In genomic region chr19:56066152-56067023, GRCh38 we compare ENCODE assay signal across 8 cellular contexts. TPM values are rescaled to one million over a fixed set of nuclear protein-coding genes. Genes with fewer than 3 reads are reported as not detected.
DNase-seq lines count a peak whose midpoint lies in the region; ATAC-seq, FAIRE-seq and TF ChIP-seq lines count a peak whose summit lies in the region.

No MANE protein-coding gene starts in this region.

- H3K4me3 Mint-ChIP-seq in activated CD8-positive, alpha-beta T cell treated with anti-CD3 and anti-CD28 coated beads for 36 hours, result peak overlapping the region; percentile 54

- no peaks in the 10 kb centered on the region for H3K9me3 Mint-ChIP-seq in activated CD8-positive, alpha-beta T cell treated with anti-CD3 and anti-CD28 coated beads for 36 hours

- intact Hi-C loops in activated CD8-positive, alpha-beta T cell treated with anti-CD3 and anti-CD28 coated beads for 36 hours (cut with micrococcal nuclease), result loop anchor here (5.0 to 10.0 kb wide), 3 partner anchors 106 to 268 kb away; no protein-coding TSS in a partner anchor

- no peak for TF ChIP-seq POLR2A in H54 (IDR thresholded peaks at IDR 0.05; ENCODE audit: low read depth, low read length)

- POLR2A ChIA-PET in activated CD8-positive, alpha-beta T cell treated with anti-CD3 and anti-CD28 coated beads for 36 hours (lab: Charles Lee), result no interaction called here

- no peak overlapping the region for H3K27ac Mint-ChIP-seq in activated CD8-positive, alpha-beta T cell treated with anti-CD3 and anti-CD28 coated beads for 36 hours

- peaks cover 11% of the 10 kb centered on the region for H3K4me1 Mint-ChIP-seq in activated CD8-positive, alpha-beta T cell treated with anti-CD3 and anti-CD28 coated beads for 36 hours (ENCODE audit: low read depth)

- FAIRE-seq in H54 (lab: Jason Lieb, UNC), result no peak

- peak; percentile 63 for DNase-seq in CD1c-positive myeloid dendritic cell (ENCODE audit: extremely low spot score)
- DNase-seq in H54 (ENCODE audit: insufficient read length, low spot score), result peak; percentile 92
- peak; percentile 94 for DNase-seq in NCI-H2227 (lab: John Stamatoyannopoulos, UW; ENCODE audit: unreplicated experiment)
- peak; percentile 65 for DNase-seq in activated CD8-positive, alpha-beta T cell treated with anti-CD3 and anti-CD28 coated beads for 36 hours
- peak; percentile 58 for DNase-seq in effector CD8-positive, alpha-beta T cell (lab: John Stamatoyannopoulos, UW)
- DNase-seq in midbrain (lab: John Stamatoyannopoulos, UW), result peak; percentile 36
- peak; percentile 38 for DNase-seq in stimulated activated CD8-positive, alpha-beta memory T cell treated with anti-CD3 and anti-CD28 coated beads, Interleukin-4, amount 100 ng/mL, for 24 hours (ENCODE audit: low read depth)

- H3K27me3 Mint-ChIP-seq in activated CD8-positive, alpha-beta T cell treated with anti-CD3 and anti-CD28 coated beads for 36 hours, result peaks cover 25% of the 10 kb centered on the region

- peak; percentile 99 for TF ChIP-seq CTCF in activated CD8-positive, alpha-beta T cell treated with anti-CD3 and anti-CD28 coated beads for 36 hours (IDR thresholded peaks at IDR 0.05)

- CTCF ChIA-PET in activated CD8-positive, alpha-beta T cell treated with anti-CD3 and anti-CD28 coated beads for 36 hours (lab: Charles Lee), result interaction anchor here (0.6 to 3.1 kb wide), 51 partner anchors 10 to 1095 kb away, joined by 3 to 31 read pairs (median 4); partner anchors contain the start of genes EDDM13 and ZNF787

- ATAC-seq in activated CD8-positive, alpha-beta T cell treated with anti-CD3 and anti-CD28 coated beads for 36 hours, result peak; percentile 84
- ATAC-seq in HG03045 (IDR thresholded peaks at IDR 0.05; ENCODE audit: unreplicated experiment), result no peak

- no peaks in the 10 kb centered on the region for H3K36me3 Mint-ChIP-seq in activated CD8-positive, alpha-beta T cell treated with anti-CD3 and anti-CD28 coated beads for 36 hours (ENCODE audit: low read depth)

RNA-seq across cellular contexts. Expression of gene ZNF787, which starts 54.7 kb away (rescaled TPM):
- 10 to 100 TPM; 24.2 to 25.8 TPM for total RNA-seq in activated CD8-positive, alpha-beta T cell treated with anti-CD3 and anti-CD28 coated beads for 36 hours

Comparison
In these comparisons a context has a peak if more than half of its experiments do, and no peak if none do; other contexts are left out.
1. DNase-seq: peak in every context shown above with its lines; median percentile 94 in NCI-H2227; 92 in H54; 65 in activated CD8-positive, alpha-beta T cell treated with anti-CD3 and anti-CD28 coated beads for 36 hours; 63 in CD1c-positive myeloid dendritic cell; 58 in effector CD8-positive, alpha-beta T cell; 38 in stimulated activated CD8-positive, alpha-beta memory T cell treated with anti-CD3 and anti-CD28 coated beads, Interleukin-4, amount 100 ng/mL, for 24 hours; 36 in midbrain.